In the genomic region with DNA sequence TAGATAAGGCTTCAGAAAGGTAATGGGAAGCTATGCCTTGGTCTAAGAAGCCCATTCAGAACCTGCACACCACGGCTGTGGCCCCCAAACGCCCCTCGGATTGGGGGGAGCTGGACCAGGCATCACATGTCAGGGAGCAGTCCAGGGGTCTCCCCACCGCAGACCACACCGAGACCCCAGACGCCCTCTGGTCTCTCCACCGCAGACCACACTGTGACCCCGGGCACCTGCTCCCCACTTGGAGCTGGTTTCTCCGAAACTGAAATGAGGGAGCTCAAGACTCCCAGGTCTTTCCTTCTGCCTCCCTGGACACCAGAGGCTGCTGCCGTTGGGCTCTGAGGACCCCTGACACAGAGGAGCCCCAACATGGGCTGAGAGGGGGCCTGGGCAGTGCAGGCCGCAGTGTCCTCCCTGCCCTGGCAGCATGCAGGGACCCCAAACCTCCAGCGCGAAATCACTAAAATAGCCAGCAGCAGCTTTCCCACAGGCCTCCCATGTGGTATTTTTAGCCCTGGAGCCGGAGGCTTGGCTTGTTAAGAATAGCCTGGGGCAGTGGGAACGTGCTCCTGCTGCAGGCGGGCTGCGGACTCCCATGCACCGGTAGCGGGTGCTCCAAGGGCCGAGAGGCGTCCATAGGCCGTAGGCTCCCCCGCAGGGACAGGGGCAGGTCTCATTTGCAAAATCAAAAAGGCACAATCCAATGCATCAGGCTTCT, we compare ENCODE assay signal across 31 cellular contexts. TPM values are rescaled to one million over a fixed set of nuclear protein-coding genes. Genes with fewer than 3 reads are reported as not detected.
DNase-seq lines count a peak whose midpoint lies in the region; ATAC-seq and TF ChIP-seq lines count a peak whose summit lies in the region.
"Had no signal": no experiment of that assay in that cellular context is flagged by ENCODE, and none has a peak within 500 bp of the region (broad histone marks: within the 10 kb centered on the region; RNA-seq: fewer than 3 reads in every experiment).

No MANE protein-coding gene starts in this region.

- intact Hi-C loops in lower lobe of right lung (cut with DNase I), result no loop called here
- intact Hi-C loops in spleen (cut with DNase I; ENCODE audit: low total_unique reads), result no loop called here
- intact Hi-C loops in Calu3 (cut with micrococcal nuclease; ENCODE audit: unreplicated experiment), result no loop called here

- 83 to 90% (median 88%) methylated on average over 23 of the region's 23 CpGs for WGBS in spleen, 5 donors

- H3K27ac Mint-ChIP-seq in glutamatergic neuron (ENCODE audit: unreplicated experiment) (no peak overlapping the region), neural progenitor cell (no peak overlapping the region), Calu3 (ENCODE audit: unreplicated experiment) (no peak overlapping the region)
- H3K27ac Mint-ChIP-seq: activated B cell treated with CpG ODN at 0.5 μM for 24 hours; activated CD4-positive, alpha-beta memory T cell treated with anti-CD3 and anti-CD28 coated beads, Interleukin-2, amount 10 ng/mL, durations not matched to agents 7 days and 5 days had no signal

- BruUV-seq in Calu3 (replicated peaks; lab: Mats Ljungman, UMichigan), result no TSS peak

- H3K9me3 ChIP-seq in lower lobe of right lung (no peaks in the 10 kb centered on the region), spleen (no peaks in the 10 kb centered on the region), neural progenitor cell (ENCODE audit: low read depth) (no peaks in the 10 kb centered on the region)
- H3K9me3 ChIP-seq: BLaER1 treated with 17β-estradiol and CSF1 and Interleukin-3, amounts not matched to agents 10 nM and 100 nM; Peyer's patch; right lobe of liver; SK-N-SH; upper lobe of left lung had no signal

- H3K4me3 Mint-ChIP-seq in glutamatergic neuron (ENCODE audit: unreplicated experiment) (no peak overlapping the region), neural progenitor cell (no peak overlapping the region), Calu3 (ENCODE audit: low read depth, unreplicated experiment) (no peak overlapping the region)
- H3K4me3 Mint-ChIP-seq: activated B cell treated with CpG ODN at 0.5 μM for 24 hours; activated CD4-positive, alpha-beta memory T cell treated with anti-CD3 and anti-CD28 coated beads, Interleukin-2, amount 10 ng/mL, durations not matched to agents 7 days and 5 days; central memory CD8-positive, alpha-beta T cell had no signal

- peaks cover 5% of the 10 kb centered on the region for H3K36me3 Mint-ChIP-seq in glutamatergic neuron (ENCODE audit: unreplicated experiment)
- H3K36me3 Mint-ChIP-seq in neural progenitor cell, result no peaks in the 10 kb centered on the region
- no peaks in the 10 kb centered on the region for H3K36me3 Mint-ChIP-seq in Calu3 (ENCODE audit: insufficient read depth, unreplicated experiment)

- no peak for ATAC-seq in lower lobe of right lung
- ATAC-seq: right lobe of liver; stimulated activated naive CD8-positive, alpha-beta T cell treated with anti-CD3 and anti-CD28 coated beads, Interleukin-15, Interleukin-2, amounts not matched to agents 100 U/mL and 50 U/mL, for 24 hours had no signal

- no peak overlapping the region for H2AFZ ChIP-seq in neural progenitor cell (replicated peaks)

- H3K27ac ChIP-seq in lower lobe of right lung (no peak overlapping the region), spleen (no peak overlapping the region), neural progenitor cell (no peak overlapping the region)
- H3K27ac ChIP-seq: BLaER1 treated with 17β-estradiol and CSF1 and Interleukin-3, amounts not matched to agents 10 nM and 100 nM; Peyer's patch; right lobe of liver; upper lobe of left lung had no signal

- no peaks in the 10 kb centered on the region for H4K20me1 ChIP-seq in neural progenitor cell (ENCODE audit: low read depth)

- peaks cover 2% of the 10 kb centered on the region for H3K4me1 Mint-ChIP-seq in glutamatergic neuron (ENCODE audit: low read depth, unreplicated experiment)
- H3K4me1 Mint-ChIP-seq in neural progenitor cell, result peaks cover 43% of the 10 kb centered on the region
- H3K4me1 Mint-ChIP-seq in Calu3 (ENCODE audit: low read depth, unreplicated experiment), result no peaks in the 10 kb centered on the region
- H3K4me1 Mint-ChIP-seq: activated B cell treated with CpG ODN at 0.5 μM for 24 hours; activated CD4-positive, alpha-beta memory T cell treated with anti-CD3 and anti-CD28 coated beads, Interleukin-2, amount 10 ng/mL, durations not matched to agents 7 days and 5 days; central memory CD8-positive, alpha-beta T cell had no signal

- peak; percentile 40 for DNase-seq in ELF-1 (ENCODE audit: low read depth, low spot score)
- DNase-seq in glutamatergic neuron, result peak; percentile 41
- DNase-seq in lower lobe of right lung, result peak; percentile 43
- DNase-seq in spleen, result peak; percentile 56
- no peak for DNase-seq in neural progenitor cell (ENCODE audit: low spot score)
- DNase-seq in Calu3, result no peak
- no peak for DNase-seq in stimulated activated naive CD4-positive, alpha-beta T cell (lab: John Stamatoyannopoulos, UW)
- no peak for DNase-seq in activated gamma-delta T cell treated with Interleukin-2 at 50 U/mL for 16 hours
- DNase-seq: activated B cell treated with CpG ODN at 0.5 μM for 24 hours; activated CD4-positive, alpha-beta memory T cell treated with anti-CD3 and anti-CD28 coated beads, Interleukin-2, amount 10 ng/mL, durations not matched to agents 7 days and 5 days; activated gamma-delta T cell; activated T-cell treated with anti-CD3 and anti-CD28 coated beads for 4 hours; DMS 273 treated with DMSO at 0.1 percent for 48 hours; effector CD4-positive, alpha-beta T cell; erythroblast; Kasumi-1; NCI-H1092 treated with DMSO at 0.1 percent for 48 hours; NCI-H2081 treated with DMSO at 0.1 percent for 48 hours; NCI-H446 treated with DMSO at 0.1 percent for 48 hours; nucleus accumbens; Peyer's patch; SK-N-SH; stimulated activated naive CD8-positive, alpha-beta T cell treated with anti-CD3 and anti-CD28 coated beads, Interleukin-15, Interleukin-2, amounts not matched to agents 100 U/mL and 50 U/mL, for 24 hours had no signal

- H3K9me3 Mint-ChIP-seq in glutamatergic neuron (ENCODE audit: unreplicated experiment) (peaks cover 5% of the 10 kb centered on the region), neural progenitor cell (no peaks in the 10 kb centered on the region), Calu3 (ENCODE audit: low read depth, unreplicated experiment) (no peaks in the 10 kb centered on the region)
- H3K9me3 Mint-ChIP-seq: activated B cell treated with CpG ODN at 0.5 μM for 24 hours; activated CD4-positive, alpha-beta memory T cell treated with anti-CD3 and anti-CD28 coated beads, Interleukin-2, amount 10 ng/mL, durations not matched to agents 7 days and 5 days; central memory CD8-positive, alpha-beta T cell had no signal

- H3K4me2 ChIP-seq in neural progenitor cell, result no peak overlapping the region
- H3K4me2 ChIP-seq: BLaER1 treated with 17β-estradiol and CSF1 and Interleukin-3, amounts not matched to agents 10 nM and 100 nM; SK-N-SH had no signal

- no peak for TF ChIP-seq POLR2A in spleen (IDR thresholded peaks at IDR 0.05)

- CTCF ChIA-PET in Calu3 (lab: Charles Lee), result no interaction called here

- H3K27me3 ChIP-seq in lower lobe of right lung (ENCODE audit: low read depth), result no peaks in the 10 kb centered on the region
- H3K27me3 ChIP-seq in spleen (replicated peaks in 1 of 7), result no peaks in the 10 kb centered on the region
- no peaks in the 10 kb centered on the region for H3K27me3 ChIP-seq in neural progenitor cell
- H3K27me3 ChIP-seq: BLaER1 treated with 17β-estradiol and CSF1 and Interleukin-3, amounts not matched to agents 10 nM and 100 nM; Peyer's patch; right lobe of liver; upper lobe of left lung had no signal

- H3K79me2 ChIP-seq in neural progenitor cell (ENCODE audit: low read depth), result no peaks in the 10 kb centered on the region

- no peak overlapping the region for H3K4me3 ChIP-seq in lower lobe of right lung
- H3K4me3 ChIP-seq in spleen, result no peak overlapping the region
- H3K4me3 ChIP-seq in neural progenitor cell, result no peak overlapping the region
- H3K4me3 ChIP-seq: BLaER1 treated with 17β-estradiol and CSF1 and Interleukin-3, amounts not matched to agents 10 nM and 100 nM; Peyer's patch; right lobe of liver; upper lobe of left lung had no signal

- no peaks in the 10 kb centered on the region for H3F3A ChIP-seq in neural progenitor cell (ENCODE audit: low read depth)

- H3K36me3 ChIP-seq in lower lobe of right lung, result no peaks in the 10 kb centered on the region
- H3K36me3 ChIP-seq in spleen, result no peaks in the 10 kb centered on the region
- no peaks in the 10 kb centered on the region for H3K36me3 ChIP-seq in neural progenitor cell
- H3K36me3 ChIP-seq: BLaER1 treated with 17β-estradiol and CSF1 and Interleukin-3, amounts not matched to agents 10 nM and 100 nM; Peyer's patch; right lobe of liver; upper lobe of left lung had no signal

- H3K4me1 ChIP-seq in lower lobe of right lung (no peaks in the 10 kb centered on the region), spleen (peaks cover 0 to 7% (median under 1%) of the 10 kb centered on the region in 6 donors), neural progenitor cell (peaks cover 23% of the 10 kb centered on the region)
- H3K4me1 ChIP-seq: Peyer's patch had no signal

- H3K27me3 Mint-ChIP-seq in glutamatergic neuron (ENCODE audit: unreplicated experiment) (peaks cover 3% of the 10 kb centered on the region), neural progenitor cell (ENCODE audit: insufficient read depth, low read depth) (peaks cover 14% of the 10 kb centered on the region), Calu3 (ENCODE audit: unreplicated experiment) (peaks cover 25% of the 10 kb centered on the region)
- H3K27me3 Mint-ChIP-seq: activated B cell treated with CpG ODN at 0.5 μM for 24 hours; activated CD4-positive, alpha-beta memory T cell treated with anti-CD3 and anti-CD28 coated beads, Interleukin-2, amount 10 ng/mL, durations not matched to agents 7 days and 5 days had no signal

- TF ChIP-seq CTCF in glutamatergic neuron (IDR thresholded peaks at IDR 0.05; ENCODE audit: partially characterized antibody, unreplicated experiment), result no peak
- TF ChIP-seq CTCF in lower lobe of right lung (IDR thresholded peaks at IDR 0.05), result no peak
- TF ChIP-seq CTCF in spleen (IDR thresholded peaks at IDR 0.05 in 8 of 11, conservative IDR thresholded peaks at IDR 0.05 in 3 of 11), result no peak
- no peak for TF ChIP-seq CTCF in neural progenitor cell (IDR thresholded peaks at IDR 0.05)
- no peak for TF ChIP-seq CTCF in Calu3 (IDR thresholded peaks at IDR 0.05; ENCODE audit: unreplicated experiment)

- H3K9ac ChIP-seq in neural progenitor cell, result no peak overlapping the region
- H3K9ac ChIP-seq: BLaER1 treated with 17β-estradiol and CSF1 and Interleukin-3, amounts not matched to agents 10 nM and 100 nM; SK-N-SH had no signal

RNA-seq across cellular contexts. Expression of gene LINC01488, which starts 7.7 kb away (rescaled TPM):
- total RNA-seq in glutamatergic neuron (ENCODE audit: unreplicated experiment) (not detected), lower lobe of right lung (not detected), spleen (not detected), neural progenitor cell (ENCODE audit: low replicate concordance) (0.09 TPM in 1 of 2 replicates, not detected in the other), Calu3 (2022) (not detected in 2 replicates)
- polyA plus RNA-seq in spleen, result not detected
- total RNA-seq: activated B cell treated with CpG ODN at 0.5 μM for 24 hours; activated CD4-positive, alpha-beta memory T cell treated with anti-CD3 and anti-CD28 coated beads, Interleukin-2, amount 10 ng/mL, durations not matched to agents 7 days and 5 days; frontal cortex; lower leg skin; mucosa of gallbladder; Peyer's patch; T-helper 2 cell treated with Interferon-gamma antibody and Interleukin-4, amounts not matched to agents 100 ng/mL and 5 ng/mL, for 36 hours; upper lobe of left lung had no signal
- polyA plus RNA-seq: SK-N-SH had no signal

Comparison
In these comparisons a context has a peak if more than half of its experiments do, and no peak if none do; other contexts are left out.
1. DNase-seq: peak in ELF-1 (single experiment), glutamatergic neuron (single experiment), lower lobe of right lung (single experiment) and spleen (single experiment); none in neural progenitor cell (single experiment), Calu3 (single experiment), stimulated activated naive CD4-positive, alpha-beta T cell (0 of 6) and activated gamma-delta T cell treated with Interleukin-2 at 50 U/mL for 16 hours (single experiment).